In genomic region chr10:30390207-30390606, GRCh38 we compare ENCODE assay signal across 33 cellular contexts. TPM values are rescaled to one million over a fixed set of nuclear protein-coding genes. Genes with fewer than 3 reads are reported as not detected.
DNase-seq lines count a peak whose midpoint lies in the region; ATAC-seq, FAIRE-seq and TF ChIP-seq lines count a peak whose summit lies in the region.
"Had no signal": no experiment of that assay in that cellular context is flagged by ENCODE, and none has a peak within 500 bp of the region (broad histone marks: within the 10 kb centered on the region; RNA-seq: fewer than 3 reads in every experiment).

No MANE protein-coding gene starts in this region.

- H3K79me2 ChIP-seq in HepG2 (ENCODE audit: insufficient read depth, low read length) (no peaks in the 10 kb centered on the region), Karpas-422 (ENCODE audit: low read length) (no peaks in the 10 kb centered on the region)

- no peaks in the 10 kb centered on the region for H3K9me2 ChIP-seq in Karpas-422 (replicated peaks; ENCODE audit: insufficient read depth, low read length)

- H3K27me3 ChIP-seq in HepG2 (ENCODE audit: control insufficient read depth in 1 of 2, insufficient read depth in 2 of 2, low read length in 2 of 2) (peaks cover 0 to 9% of the 10 kb centered on the region in 2 experiments; a peak in 3 of 5 replicates), right lobe of liver (no peaks in the 10 kb centered on the region), BLaER1 (no peaks in the 10 kb centered on the region), Karpas-422 (ENCODE audit: low read length) (no peaks in the 10 kb centered on the region), thyroid gland (no peaks in the 10 kb centered on the region)
- H3K27me3 ChIP-seq in BLaER1 treated with 17β-estradiol and CSF1 and Interleukin-3, amounts not matched to agents 10 nM and 100 nM = no peaks in the 10 kb centered on the region

- no TSS peak for BruUV-seq in HepG2 (replicated peaks; lab: Mats Ljungman, UMichigan)

- no peak overlapping the region for H3K27ac ChIP-seq in HepG2 (ENCODE audit: extremely low read length, insufficient read depth, low read length)
- H3K27ac ChIP-seq in right lobe of liver = no peak overlapping the region
- H3K27ac ChIP-seq in BLaER1 = no peak overlapping the region
- no peak overlapping the region for H3K27ac ChIP-seq in BLaER1 treated with 17β-estradiol and CSF1 and Interleukin-3, amounts not matched to agents 10 nM and 100 nM
- H3K27ac ChIP-seq in Karpas-422 (ENCODE audit: low read length) = 0 out of 2 replicates have a peak overlapping the region, but pooled peaks have one; percentile 35
- no peak overlapping the region for H3K27ac ChIP-seq in thyroid gland
- H3K27ac ChIP-seq: 22Rv1, C4-2B had no signal

- H2AFZ ChIP-seq in HepG2 (ENCODE audit: low read length) (no peak overlapping the region), Karpas-422 (ENCODE audit: low read length) (no peak overlapping the region)

- no peak overlapping the region for H3K4me3 ChIP-seq in HepG2 (replicated peaks in 1 of 3; ENCODE audit: insufficient read depth in 1 of 3, low read depth in 2 of 3, low read length in 3 of 3)
- H3K4me3 ChIP-seq in right lobe of liver = no peak overlapping the region
- H3K4me3 ChIP-seq in BLaER1 = no peak overlapping the region
- no peak overlapping the region for H3K4me3 ChIP-seq in BLaER1 treated with 17β-estradiol and CSF1 and Interleukin-3, amounts not matched to agents 10 nM and 100 nM
- H3K4me3 ChIP-seq in Karpas-422 (ENCODE audit: low read length) = no peak overlapping the region
- no peak overlapping the region for H3K4me3 ChIP-seq in thyroid gland (replicated peaks in 1 of 3)
- H3K4me3 ChIP-seq: A549 had no signal

- TF ChIP-seq CTCF in HepG2 (CRISPR knock-in tag; IDR thresholded peaks at IDR 0.05) (no peak), right lobe of liver (IDR thresholded peaks at IDR 0.05) (no peak), thyroid gland (IDR thresholded peaks at IDR 0.05) (no peak)

- H3K36me3 ChIP-seq in HepG2 (replicated peaks in 1 of 2; ENCODE audit: control insufficient read depth in 1 of 2, insufficient read depth in 2 of 2, low read length in 2 of 2) (no peaks in the 10 kb centered on the region), right lobe of liver (no peaks in the 10 kb centered on the region), BLaER1 (no peaks in the 10 kb centered on the region), Karpas-422 (ENCODE audit: insufficient read depth, low read length) (no peaks in the 10 kb centered on the region), thyroid gland (no peaks in the 10 kb centered on the region)
- H3K36me3 ChIP-seq in BLaER1 treated with 17β-estradiol and CSF1 and Interleukin-3, amounts not matched to agents 10 nM and 100 nM = no peaks in the 10 kb centered on the region
- H3K36me3 ChIP-seq: BE2C had no signal

- H3K9ac ChIP-seq in HepG2 (ENCODE audit: insufficient read depth, low read depth, low read length) (no peak overlapping the region), BLaER1 (no peak overlapping the region), Karpas-422 (ENCODE audit: low read length) (no peak overlapping the region)
- no peak overlapping the region for H3K9ac ChIP-seq in BLaER1 treated with 17β-estradiol and CSF1 and Interleukin-3, amounts not matched to agents 10 nM and 100 nM

- TF ChIP-seq RAD21 in HepG2 (CRISPR knock-in tag; IDR thresholded peaks at IDR 0.05) = no peak

- H3K4me1 ChIP-seq in HepG2 (ENCODE audit: insufficient read depth, low read length) = peaks cover 50% of the 10 kb centered on the region
- peaks cover 0 to 3% (median 0%) of the 10 kb centered on the region in 4 donors for H3K4me1 ChIP-seq in right lobe of liver
- peaks cover 33% of the 10 kb centered on the region for H3K4me1 ChIP-seq in BLaER1
- H3K4me1 ChIP-seq in BLaER1 treated with 17β-estradiol and CSF1 and Interleukin-3, amounts not matched to agents 10 nM and 100 nM = peaks cover 11 to 30% (median 24%) of the 10 kb centered on the region in 10 experiments
- H3K4me1 ChIP-seq in Karpas-422 (ENCODE audit: low read length) = peaks cover 53% of the 10 kb centered on the region
- peaks cover 0 to 6% of the 10 kb centered on the region in 2 donors for H3K4me1 ChIP-seq in thyroid gland
- H3K4me1 ChIP-seq: BE2C, Caco-2 had no signal

- ATAC-seq in HepG2 (no peak), right lobe of liver (no peak), HG03565 (IDR thresholded peaks at IDR 0.05; ENCODE audit: unreplicated experiment) (no peak)
- ATAC-seq: A549; CD8-positive, alpha-beta T cell had no signal

- H3K4me2 ChIP-seq in HepG2 (ENCODE audit: low read depth, low read length) = no peak overlapping the region
- H3K4me2 ChIP-seq in BLaER1 = peak overlapping the region; percentile 58; the same call in 1 of the 2 replicates
- H3K4me2 ChIP-seq in BLaER1 treated with 17β-estradiol and CSF1 and Interleukin-3, amounts not matched to agents 10 nM and 100 nM = peak overlapping the region in 8 of 11 experiments; percentile 21 to 70 (median 54); a peak in 14 of 22 replicates
- H3K4me2 ChIP-seq in Karpas-422 (ENCODE audit: low read depth, low read length, poor library complexity, severe bottlenecking) = no peak overlapping the region
- H3K4me2 ChIP-seq: A549 had no signal

- no peaks in the 10 kb centered on the region for H3K9me3 ChIP-seq in HepG2 (ENCODE audit: low read length)
- no peaks in the 10 kb centered on the region for H3K9me3 ChIP-seq in right lobe of liver
- H3K9me3 ChIP-seq in BLaER1 = no peaks in the 10 kb centered on the region; the same call in 1 of the 2 replicates
- H3K9me3 ChIP-seq in BLaER1 treated with 17β-estradiol and CSF1 and Interleukin-3, amounts not matched to agents 10 nM and 100 nM (replicated peaks in 1 of 11) = peaks cover 0 to 13% (median 7%) of the 10 kb centered on the region in 11 experiments; a peak in 6 of 22 replicates
- no peaks in the 10 kb centered on the region for H3K9me3 ChIP-seq in Karpas-422 (ENCODE audit: low read length)
- no peaks in the 10 kb centered on the region for H3K9me3 ChIP-seq in thyroid gland
- H3K9me3 ChIP-seq: A549, BE2C, Caco-2 had no signal

- no peak for TF ChIP-seq POLR2A in HepG2 (IDR thresholded peaks at IDR 0.05; ENCODE audit: insufficient read depth in 1 of 2, low read depth in 2 of 2, low read length in 2 of 2)
- no peak for TF ChIP-seq POLR2A in right lobe of liver (IDR thresholded peaks at IDR 0.05)
- TF ChIP-seq POLR2A in thyroid gland (IDR thresholded peaks at IDR 0.05) = no peak

- WGBS in HepG2 (ENCODE audit: low lambda C conversion rate) = 3% methylated on average over 3 of the region's 3 CpGs
- WGBS in right lobe of liver (ENCODE audit: insufficient coverage, low coverage, low lambda C conversion rate, missing lambda C conversion rate) = 53% methylated on average over 3 of the region's 3 CpGs
- 81 to 83% methylated on average over 3 of the region's 3 CpGs for WGBS in thyroid gland, 2 donors

- FAIRE-seq in HepG2 (lab: Jason Lieb, UNC) = peak; percentile 52
- FAIRE-seq: A204.1, A549, D721Med had no signal

- CTCF ChIA-PET in HepG2 (lab: Yijun Ruan, JAX; ENCODE audit: low intra/inter-chr PET ratio, low total read pairs) = interaction anchor here (1.3 to 1.8 kb wide), 2 partner anchors 31 to 195 kb away, joined by 3 to 5 read pairs; no protein-coding TSS in a partner anchor

- POLR2A ChIA-PET in HepG2 (lab: Yijun Ruan, JAX) = no interaction called here

- H4K20me1 ChIP-seq in HepG2 (ENCODE audit: insufficient read depth, low read length) = no peaks in the 10 kb centered on the region
- H4K20me1 ChIP-seq in BLaER1 = no peaks in the 10 kb centered on the region
- H4K20me1 ChIP-seq in BLaER1 treated with 17β-estradiol and CSF1 and Interleukin-3, amounts not matched to agents 10 nM and 100 nM = no peaks in the 10 kb centered on the region
- no peaks in the 10 kb centered on the region for H4K20me1 ChIP-seq in Karpas-422 (ENCODE audit: insufficient read depth, low read depth, low read length)

- TF ChIP-seq EP300 in HepG2 (IDR thresholded peaks at IDR 0.05; ENCODE audit: low read depth in 2 of 2, low read length in 2 of 2) (peak in 1 of 2 experiments; percentile 45; a peak in 1 of 4 replicates), HepG2 (CRISPR knock-in tag; IDR thresholded peaks at IDR 0.05; ENCODE audit: borderline replicate concordance) (no peak)

- in situ Hi-C loops in HepG2 (cut with HindIII; ENCODE audit: extremely low pct_ligation_motif_present, low pct_unique_long_range_greater_than_20kb) = loop anchor here (5.0 kb wide), 1 partner anchor 197 kb away; no protein-coding TSS in a partner anchor

- intact Hi-C loops in HepG2 (cut with micrococcal nuclease; ENCODE audit: unreplicated experiment) (loop anchor here (5.0 kb wide), 1 partner anchor 142 kb away; no protein-coding TSS in a partner anchor), right lobe of liver (cut with DNase I) (loop anchor here in 1 of 2 donors (10.0 kb wide), 1 partner anchor 145 kb away; no protein-coding TSS in a partner anchor), thyroid gland (cut with DNase I) (loop anchor here (2.0 kb wide), 1 partner anchor 203 kb away; no protein-coding TSS in a partner anchor)

- DNase-seq in HepG2 (ENCODE audit: low spot score) (peak; percentile 22), right lobe of liver (no peak), Karpas-422 (no peak), germinal center (ENCODE audit: low spot score) (no peak), thyroid gland (no peak)
- DNase-seq: 8988T; ACHN; AML-193; BE2C; C1 segment of cervical spinal cord; Caco-2; Calu3; CD4-positive, alpha-beta memory T cell; CD4-positive, alpha-beta T cell; CD4-positive, CD25-positive, alpha-beta regulatory T cell; CD8-positive, alpha-beta memory T cell; CD8-positive, alpha-beta T cell; COR-L47; DMS 273 treated with DMSO at 0.1 percent for 48 hours; DMS153; DMS53; DMS79; DMS79 treated with DMSO at 0.1 percent for 48 hours; DND-41; EL had no signal

RNA-seq across cellular contexts. Expression of gene MTPAP, which starts 41.1 kb away (rescaled TPM):
- 31.0 and 42.4 TPM in 2 replicates for total RNA-seq in HepG2 (2016; rRNA removed; fragmentation: Illumina TruSeq; extraction: Trizol)
- 19.8 and 20.0 TPM in 2 replicates for total RNA-seq in HepG2 (2016; cell fraction: cytosol; rRNA removed; fragmentation: Illumina TruSeq; extraction: Trizol; ENCODE audit: low read depth)
- 33.3 and 39.6 TPM in 2 replicates for total RNA-seq in HepG2 (2016; cell fraction: insoluble cytoplasmic fraction; rRNA removed; fragmentation: Illumina TruSeq; extraction: Trizol)
- 40.8 and 45.4 TPM in 2 replicates for total RNA-seq in HepG2 (2016; cell fraction: membrane; rRNA removed; fragmentation: Illumina TruSeq; extraction: Trizol)
- 24.1 and 24.9 TPM in 2 replicates for total RNA-seq in HepG2 (2016; cell fraction: nucleus; rRNA removed; fragmentation: Illumina TruSeq; extraction: Trizol)
- 9.4 and 10.0 TPM in 2 replicates for polyA plus RNA-seq in HepG2 (2011; rRNA removed)
- 3.6 and 5.5 TPM in 2 replicates for polyA plus RNA-seq in HepG2 (2011; cell fraction: cytosol; rRNA removed)
- polyA plus RNA-seq in HepG2 (2011; cell fraction: nucleus; rRNA removed) = 4.6 and 6.1 TPM in 2 replicates
- 13.2 and 15.9 TPM in 2 replicates for polyA plus RNA-seq in HepG2 (2012)
- 7.6 and 8.0 TPM in 2 replicates for polyA plus RNA-seq in HepG2 (2016; cell fraction: cytosol; fragmentation: Illumina TruSeq; extraction: Trizol; ENCODE audit: low read depth)
- 20.6 and 21.5 TPM in 2 replicates for polyA plus RNA-seq in HepG2 (2016; cell fraction: insoluble cytoplasmic fraction; fragmentation: Illumina TruSeq; extraction: Trizol; ENCODE audit: low read depth)
- 11.0 TPM in 2 replicates for polyA plus RNA-seq in HepG2 (2016; cell fraction: membrane; fragmentation: Illumina TruSeq; extraction: Trizol; ENCODE audit: low read depth)
- 26.2 and 26.7 TPM in 2 replicates for polyA plus RNA-seq in HepG2 (2016; cell fraction: nucleus; fragmentation: Illumina TruSeq; extraction: Trizol; ENCODE audit: insufficient read depth, low read depth)
- polyA minus RNA-seq in HepG2 (2011; rRNA and poly(A)+ RNA removed; ENCODE audit: low replicate concordance) = 1.9 and 8.7 TPM in 2 replicates
- 8.4 and 9.1 TPM in 2 replicates for polyA minus RNA-seq in HepG2 (2011; cell fraction: cytosol; rRNA and poly(A)+ RNA removed)
- polyA minus RNA-seq in HepG2 (2011; cell fraction: nucleus; rRNA and poly(A)+ RNA removed) = 9.8 and 14.2 TPM in 2 replicates
- 10 to 100 TPM in 4 of 6 experiments, 1 to 10 TPM in 2; 7.6 to 13.9 (median 11.9) TPM for total RNA-seq in right lobe of liver
- total RNA-seq in Karpas-422 (2014; rRNA removed; shearing (Covaris generic); ENCODE audit: low replicate concordance) = 15.0 and 34.1 TPM in 2 replicates
- total RNA-seq in thyroid gland = 10 to 100 TPM; 14.4 to 26.8 (median 20.0) TPM

RNA-seq across cellular contexts. Expression of gene MAP3K8, which starts 43.8 kb away (rescaled TPM):
- total RNA-seq in HepG2 (2016; rRNA removed; fragmentation: Illumina TruSeq; extraction: Trizol) (19.3 and 21.8 TPM in 2 replicates), right lobe of liver (10 to 100 TPM in 1 of 6 experiments, 1 to 10 TPM in 5; 3.1 to 21.9 (median 6.1) TPM), thyroid gland (10 to 100 TPM in 3 of 4 donors, 1 to 10 TPM in 1; 9.7 to 37.9 (median 22.7) TPM)
- total RNA-seq in HepG2 (2016; cell fraction: cytosol; rRNA removed; fragmentation: Illumina TruSeq; extraction: Trizol; ENCODE audit: low read depth) = 12.2 and 13.6 TPM in 2 replicates
- 18.0 and 21.2 TPM in 2 replicates for total RNA-seq in HepG2 (2016; cell fraction: insoluble cytoplasmic fraction; rRNA removed; fragmentation: Illumina TruSeq; extraction: Trizol)
- total RNA-seq in HepG2 (2016; cell fraction: membrane; rRNA removed; fragmentation: Illumina TruSeq; extraction: Trizol) = 15.3 and 19.2 TPM in 2 replicates
- total RNA-seq in HepG2 (2016; cell fraction: nucleus; rRNA removed; fragmentation: Illumina TruSeq; extraction: Trizol) = 22.1 and 23.1 TPM in 2 replicates
- 26.6 and 37.9 TPM in 2 replicates for polyA plus RNA-seq in HepG2 (2011; rRNA removed)
- 12.9 and 14.6 TPM in 2 replicates for polyA plus RNA-seq in HepG2 (2011; cell fraction: cytosol; rRNA removed)
- 26.9 and 27.5 TPM in 2 replicates for polyA plus RNA-seq in HepG2 (2011; cell fraction: nucleus; rRNA removed)
- polyA plus RNA-seq in HepG2 (2012) = 11.2 and 14.3 TPM in 2 replicates
- polyA plus RNA-seq in HepG2 (2016; cell fraction: cytosol; fragmentation: Illumina TruSeq; extraction: Trizol; ENCODE audit: low read depth) = 8.6 and 13.3 TPM in 2 replicates
- polyA plus RNA-seq in HepG2 (2016; cell fraction: insoluble cytoplasmic fraction; fragmentation: Illumina TruSeq; extraction: Trizol; ENCODE audit: low read depth) = 15.6 and 17.9 TPM in 2 replicates
- 9.4 and 12.4 TPM in 2 replicates for polyA plus RNA-seq in HepG2 (2016; cell fraction: membrane; fragmentation: Illumina TruSeq; extraction: Trizol; ENCODE audit: low read depth)
- polyA plus RNA-seq in HepG2 (2016; cell fraction: nucleus; fragmentation: Illumina TruSeq; extraction: Trizol; ENCODE audit: insufficient read depth, low read depth) = 41.0 and 46.6 TPM in 2 replicates
- 15.0 and 17.4 TPM in 2 replicates for polyA minus RNA-seq in HepG2 (2011; rRNA and poly(A)+ RNA removed; ENCODE audit: low replicate concordance)
- 7.3 and 10.3 TPM in 2 replicates for polyA minus RNA-seq in HepG2 (2011; cell fraction: cytosol; rRNA and poly(A)+ RNA removed)
- 30.6 and 31.2 TPM in 2 replicates for polyA minus RNA-seq in HepG2 (2011; cell fraction: nucleus; rRNA and poly(A)+ RNA removed)
- 51.5 and 69.8 TPM in 2 replicates for total RNA-seq in Karpas-422 (2014; rRNA removed; shearing (Covaris generic); ENCODE audit: low replicate concordance)

Comparison
In these comparisons a context has a peak if more than half of its experiments do, and no peak if none do; other contexts are left out.
1. H3K4me2 ChIP-seq: peak in BLaER1 (single experiment) and BLaER1 treated with 17β-estradiol and CSF1 and Interleukin-3, amounts not matched to agents 10 nM and 100 nM (8 of 11); none in HepG2 (single experiment) and Karpas-422 (single experiment).